ENCODE assay signal across 8 cellular contexts in the genomic region with DNA sequence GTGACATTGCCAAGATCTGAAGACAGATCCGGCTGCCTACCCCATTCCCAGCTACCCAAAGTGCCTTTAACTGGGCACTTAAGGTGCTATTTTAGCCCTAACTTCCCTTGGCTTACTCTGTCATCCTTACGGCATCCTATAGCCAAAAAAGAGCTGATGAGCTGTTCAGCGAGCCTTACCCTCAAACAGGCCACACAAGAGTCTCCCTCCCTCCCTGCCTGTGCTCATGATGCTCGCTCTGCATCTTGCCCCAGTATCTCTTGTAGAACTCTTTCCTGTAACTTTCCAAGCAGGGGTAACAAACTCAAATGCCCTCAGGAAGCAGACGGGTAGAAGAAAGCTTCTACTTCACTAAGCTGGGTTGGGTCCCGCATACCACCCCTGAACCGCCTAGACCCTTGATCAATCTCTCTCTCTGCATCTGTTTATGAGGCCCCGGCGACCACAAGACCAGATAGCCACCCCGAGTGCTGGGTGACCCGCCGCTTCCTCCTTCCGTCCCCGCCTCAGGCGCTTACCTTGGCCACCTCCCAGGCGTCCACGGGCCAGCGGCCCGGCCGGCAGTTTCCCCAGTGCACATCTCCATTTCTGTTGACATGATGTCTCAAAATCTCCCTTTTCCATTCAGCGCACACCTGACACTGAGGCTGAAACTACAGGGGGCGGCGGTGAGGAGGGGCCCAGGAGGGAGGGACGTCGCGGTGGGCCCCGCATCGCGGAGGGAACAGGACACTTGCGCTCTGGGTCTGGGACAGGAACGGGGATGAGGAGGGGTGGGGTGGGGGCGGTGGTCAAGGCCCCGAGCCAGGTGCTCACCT. TPM values are rescaled to one million over a fixed set of nuclear protein-coding genes. Genes with fewer than 3 reads are reported as not detected.
DNase-seq lines count a peak whose midpoint lies in the region; ATAC-seq and TF ChIP-seq lines count a peak whose summit lies in the region.

No MANE protein-coding gene starts in this region.

- no peaks in the 10 kb centered on the region; the same call in 1 of the 2 replicates for H3K36me3 ChIP-seq in GM23248 (ENCODE audit: low read depth)
- no peaks in the 10 kb centered on the region for H3K36me3 ChIP-seq in Loucy (ENCODE audit: insufficient read depth, low read length)
- no peaks in the 10 kb centered on the region for H3K36me3 ChIP-seq in lower lobe of right lung

- 0 to 2% methylated on average over 8 to 27 of the region's 33 CpGs for WGBS in GM23248 (ENCODE audit: low coverage in 1 of 2, low lambda C conversion rate in 2 of 2, missing lambda C conversion rate in 2 of 2), 2 experiments

- H3K27me3 ChIP-seq in GM23248 (replicated peaks; ENCODE audit: insufficient read depth) (no peaks in the 10 kb centered on the region), Loucy (ENCODE audit: insufficient read depth, low read length, poor library complexity, severe bottlenecking) (no peaks in the 10 kb centered on the region), lower lobe of right lung (ENCODE audit: low read depth) (no peaks in the 10 kb centered on the region)

- DNase-seq in ELF-1 (ENCODE audit: low read depth, low spot score) (peak; percentile 62), GM23248 (peak; percentile 67), lower lobe of right lung (peak; percentile 66), putamen (ENCODE audit: low spot score) (no peak)
- DNase-seq in activated CD4-positive, alpha-beta T cell treated with anti-CD3 and anti-CD28 coated beads, Interleukin-2, amount 50 U/mL, for 1 hour = peak; percentile 9
- DNase-seq in effector CD4-positive, alpha-beta T cell = peak; percentile 15

- H3K4me1 ChIP-seq in GM23248 (ENCODE audit: insufficient read depth) (peaks cover 8% of the 10 kb centered on the region), Loucy (ENCODE audit: insufficient read depth, low read length, poor library complexity, severe bottlenecking) (peaks cover 14% of the 10 kb centered on the region), lower lobe of right lung (peaks cover 24% of the 10 kb centered on the region)

- peak overlapping the region; percentile 65 for H2AFZ ChIP-seq in GM23248
- peak overlapping the region; percentile 55; the same call in 1 of the 2 replicates for H2AFZ ChIP-seq in Loucy (ENCODE audit: low read length)

- H3K27me3 Mint-ChIP-seq in stimulated activated naive CD8-positive, alpha-beta T cell treated with anti-CD3 and anti-CD28 coated beads, Interleukin-15, Interleukin-2, amounts not matched to agents 100 ng/mL and 50 ng/mL, for 24 hours = no peaks in the 10 kb centered on the region

- ATAC-seq in lower lobe of right lung = peak; percentile 69 to 71

- H3K79me2 ChIP-seq in GM23248 (ENCODE audit: insufficient read depth) = peaks cover 46% of the 10 kb centered on the region
- H3K79me2 ChIP-seq in Loucy (ENCODE audit: insufficient read depth, low read length) = peaks cover 52% of the 10 kb centered on the region

- peaks cover 31% of the 10 kb centered on the region for H3K36me3 Mint-ChIP-seq in stimulated activated naive CD8-positive, alpha-beta T cell treated with anti-CD3 and anti-CD28 coated beads, Interleukin-15, Interleukin-2, amounts not matched to agents 100 ng/mL and 50 ng/mL, for 24 hours (ENCODE audit: low read depth)

- H3K9ac ChIP-seq in GM23248 (peak overlapping the region; percentile 89), Loucy (ENCODE audit: low read depth, low read length, poor library complexity, severe bottlenecking) (peak overlapping the region; percentile 78)

- peaks cover 32% of the 10 kb centered on the region for H3K4me1 Mint-ChIP-seq in stimulated activated naive CD8-positive, alpha-beta T cell treated with anti-CD3 and anti-CD28 coated beads, Interleukin-15, Interleukin-2, amounts not matched to agents 100 ng/mL and 50 ng/mL, for 24 hours (ENCODE audit: low read depth)

- H3K9me2 ChIP-seq in GM23248 (ENCODE audit: insufficient read depth) (no peaks in the 10 kb centered on the region), Loucy (replicated peaks; ENCODE audit: low read depth, low read length) (no peaks in the 10 kb centered on the region)

- H3K4me2 ChIP-seq in GM23248 (ENCODE audit: unreplicated experiment) (peak overlapping the region; percentile 83), Loucy (ENCODE audit: low read depth, low read length, poor library complexity, severe bottlenecking) (peak overlapping the region; percentile 94)

- peak overlapping the region; percentile 95 for H3K4me3 Mint-ChIP-seq in stimulated activated naive CD8-positive, alpha-beta T cell treated with anti-CD3 and anti-CD28 coated beads, Interleukin-15, Interleukin-2, amounts not matched to agents 100 ng/mL and 50 ng/mL, for 24 hours

- no peaks in the 10 kb centered on the region for H3K9me3 Mint-ChIP-seq in stimulated activated naive CD8-positive, alpha-beta T cell treated with anti-CD3 and anti-CD28 coated beads, Interleukin-15, Interleukin-2, amounts not matched to agents 100 ng/mL and 50 ng/mL, for 24 hours

- H4K20me1 ChIP-seq in GM23248 (ENCODE audit: insufficient read depth) = no peaks in the 10 kb centered on the region
- H4K20me1 ChIP-seq in Loucy (ENCODE audit: insufficient read depth, low read length, poor library complexity, severe bottlenecking) = no peaks in the 10 kb centered on the region

- H3K4me3 ChIP-seq in GM23248 (peak overlapping the region; percentile 85), Loucy (ENCODE audit: low read length, poor library complexity, severe bottlenecking) (peak overlapping the region; percentile 86), lower lobe of right lung (peak overlapping the region; percentile 73)

- intact Hi-C loops in lower lobe of right lung (cut with DNase I) = no loop called here

- no peaks in the 10 kb centered on the region for H3K9me3 ChIP-seq in GM23248 (ENCODE audit: low read depth)
- H3K9me3 ChIP-seq in Loucy (ENCODE audit: insufficient read depth, low read depth, low read length) = no peaks in the 10 kb centered on the region
- no peaks in the 10 kb centered on the region for H3K9me3 ChIP-seq in lower lobe of right lung

- H3F3A ChIP-seq in GM23248 (ENCODE audit: insufficient read depth) (peaks cover 17% of the 10 kb centered on the region), Loucy (ENCODE audit: low read depth) (no peaks in the 10 kb centered on the region)

- in situ Hi-C loops in GM23248 (cut with MboI) = no loop called here

- no peak for TF ChIP-seq CTCF in Loucy (conservative IDR thresholded peaks at IDR 0.05; ENCODE audit: low read length)
- TF ChIP-seq CTCF in lower lobe of right lung (IDR thresholded peaks at IDR 0.05) = no peak

- H3K27ac ChIP-seq in GM23248 (peak overlapping the region; percentile 74), lower lobe of right lung (peak overlapping the region; percentile 79)

- H3K27ac Mint-ChIP-seq in stimulated activated naive CD8-positive, alpha-beta T cell treated with anti-CD3 and anti-CD28 coated beads, Interleukin-15, Interleukin-2, amounts not matched to agents 100 ng/mL and 50 ng/mL, for 24 hours = peak overlapping the region; percentile 92

RNA-seq across cellular contexts. Expression of gene CXorf38, which starts 0.7 kb away (rescaled TPM):
- total RNA-seq in GM23248 (2014; rRNA removed; shearing (Covaris generic)) = 7.7 and 12.9 TPM in 2 replicates
- polyA plus RNA-seq in GM23248 (2016; fragmentation: Nextera tagmentation; extraction: Ambion mirVana) = 8.7 and 9.4 TPM in 2 replicates
- 16.8 TPM for total RNA-seq in lower lobe of right lung

RNA-seq across cellular contexts. Expression of gene MPC1L, which starts 23.5 kb away (rescaled TPM):
- total RNA-seq in GM23248 (2014; rRNA removed; shearing (Covaris generic)) = not detected in 2 replicates
- not detected in 2 replicates for polyA plus RNA-seq in GM23248 (2016; fragmentation: Nextera tagmentation; extraction: Ambion mirVana)
- total RNA-seq in lower lobe of right lung = not detected
